In the genomic region with DNA sequence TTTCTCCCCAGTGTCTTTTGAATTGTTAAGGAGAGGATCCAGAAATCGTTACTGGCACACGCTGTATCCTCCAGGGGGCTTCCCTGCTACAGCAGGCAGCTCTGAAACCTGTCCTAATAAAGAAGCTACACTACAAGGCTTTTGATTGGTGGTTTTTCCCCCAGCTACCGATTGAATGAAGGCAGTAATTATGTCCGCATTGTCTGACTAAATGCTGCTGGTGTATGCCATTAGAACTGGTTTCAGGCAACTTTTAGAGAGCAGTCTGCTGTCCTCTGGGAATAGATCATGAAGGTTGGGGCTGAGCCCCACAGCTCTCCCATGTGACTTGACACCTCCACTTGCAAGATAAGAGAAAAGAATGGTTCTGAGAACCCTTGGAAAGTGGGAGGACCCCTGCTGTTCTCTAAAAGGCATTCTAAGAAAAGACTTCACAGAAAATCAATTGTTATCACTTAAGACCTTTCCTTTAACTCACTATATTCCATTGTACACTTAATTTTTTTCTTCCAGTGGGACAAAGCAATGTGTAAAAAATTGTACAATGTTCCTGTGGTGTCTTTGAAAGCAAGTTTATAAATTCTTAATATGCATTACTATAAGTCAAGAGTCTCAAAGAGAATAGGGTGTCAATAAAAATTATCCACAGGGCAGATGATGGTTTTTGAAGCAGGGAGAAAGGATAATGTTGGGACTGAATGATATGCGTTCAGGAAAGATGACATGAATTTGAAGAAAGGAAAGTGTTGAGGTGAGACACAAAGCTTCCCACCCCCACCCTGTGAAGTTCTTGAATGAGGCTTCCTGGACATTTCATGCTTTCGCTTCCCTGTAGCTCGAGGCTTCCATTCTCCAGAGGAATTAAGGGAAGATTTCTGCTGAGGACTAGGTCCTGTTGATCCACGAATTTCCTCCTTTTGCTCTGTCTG, we compare ENCODE assay signal across 12 cellular contexts. TPM values are rescaled to one million over a fixed set of nuclear protein-coding genes. Genes with fewer than 3 reads are reported as not detected.
DNase-seq lines count a peak whose midpoint lies in the region; ATAC-seq and TF ChIP-seq lines count a peak whose summit lies in the region.
"Had no signal": no experiment of that assay in that cellular context is flagged by ENCODE, and none has a peak within 500 bp of the region (broad histone marks: within the 10 kb centered on the region; RNA-seq: fewer than 3 reads in every experiment).

No MANE protein-coding gene starts in this region.

- no peak overlapping the region for H3K18ac ChIP-seq in neuronal stem cell (ENCODE audit: low read length)

- H3K4me1 Mint-ChIP-seq in effector memory CD8-positive, alpha-beta T cell (ENCODE audit: low read depth in 2 of 2) = no peaks in the 10 kb centered on the region
- H3K4me1 Mint-ChIP-seq: activated naive CD8-positive, alpha-beta T cell treated with anti-CD3 and anti-CD28 coated beads, Interleukin-2, amount 50 U/mL, for 24 hours; naive thymus-derived CD4-positive, alpha-beta T cell; T-helper 17 cell had no signal

- ATAC-seq in stimulated activated naive CD8-positive, alpha-beta T cell treated with anti-CD3 and anti-CD28 coated beads, Interleukin-15, Interleukin-2, amounts not matched to agents 100 U/mL and 50 U/mL, for 24 hours = no peak
- no peak for ATAC-seq in effector memory CD8-positive, alpha-beta T cell (replicated peaks)
- ATAC-seq: activated naive CD8-positive, alpha-beta T cell treated with anti-CD3 and anti-CD28 coated beads, Interleukin-2, amount 50 U/mL, for 24 hours; naive thymus-derived CD4-positive, alpha-beta T cell; T-helper 17 cell had no signal

- in situ Hi-C loops in brain microvascular endothelial cell (cut with HindIII; ENCODE audit: low pct_ligation_motif_present, low sequenced_read_pairs) = no loop called here

- peak overlapping the region; percentile 65 for H2AFZ ChIP-seq in neuronal stem cell (ENCODE audit: low read length)

- TF ChIP-seq CTCF in brain microvascular endothelial cell (IDR thresholded peaks at IDR 0.05; ENCODE audit: low read depth, low read length, missing control alignments) = peak; percentile 57

- no peak overlapping the region for H2BK12ac ChIP-seq in neuronal stem cell (ENCODE audit: low read length)

- H3K36me3 Mint-ChIP-seq in effector memory CD8-positive, alpha-beta T cell (ENCODE audit: insufficient read depth) = no peaks in the 10 kb centered on the region

- WGBS in neuronal stem cell (ENCODE audit: extremely low coverage in 2 of 2, insufficient read length in 2 of 2, insufficient replicate concordance in 1 of 2), 2 donors = no CpG with 5 or more reads among the region's 8 CpGs

- no peak overlapping the region for H2BK5ac ChIP-seq in neuronal stem cell (ENCODE audit: low read length)

- H3K79me1 ChIP-seq in neuronal stem cell (ENCODE audit: low read depth, low read length) = no peaks in the 10 kb centered on the region

- H4K91ac ChIP-seq in neuronal stem cell (ENCODE audit: low read depth, low read length, poor library complexity) = no peak overlapping the region

- H3K27me3 ChIP-seq in brain microvascular endothelial cell (replicated peaks) (no peaks in the 10 kb centered on the region), neuronal stem cell (ENCODE audit: control insufficient read depth in 3 of 3, insufficient read depth in 3 of 3, low read depth in 1 of 3, low read length in 3 of 3) (no peaks in the 10 kb centered on the region)

- no peak overlapping the region for H3K9ac ChIP-seq in neuronal stem cell (ENCODE audit: low read depth, low read length, poor library complexity)

- H3K4me2 ChIP-seq in neuronal stem cell (ENCODE audit: insufficient read depth, low read length, poor library complexity, severe bottlenecking) = no peak overlapping the region

- no peak overlapping the region for H3K14ac ChIP-seq in neuronal stem cell (ENCODE audit: low read length)

- H3K27ac ChIP-seq in brain microvascular endothelial cell (no peak overlapping the region), neuronal stem cell (replicated peaks; ENCODE audit: low read length) (peak overlapping the region; percentile 74)

- H3K4me3 Mint-ChIP-seq in effector memory CD8-positive, alpha-beta T cell = no peak overlapping the region
- H3K4me3 Mint-ChIP-seq: activated naive CD8-positive, alpha-beta T cell treated with anti-CD3 and anti-CD28 coated beads, Interleukin-2, amount 50 U/mL, for 24 hours; naive thymus-derived CD4-positive, alpha-beta T cell; T-helper 17 cell had no signal

- DNase-seq in NCI-H2171 treated with DMSO at 0.1 percent for 48 hours (lab: John Stamatoyannopoulos, UW) (peak; percentile 58), NCI-H2171 (lab: John Stamatoyannopoulos, UW) (no peak), NCI-H2107 treated with DMSO at 0.1 percent for 48 hours (lab: John Stamatoyannopoulos, UW; ENCODE audit: unreplicated experiment) (peak; percentile 89), brain microvascular endothelial cell (no peak), neuronal stem cell (ENCODE audit: low spot score) (peak; percentile 73), NCI-H2196 treated with DMSO at 0.1 percent for 48 hours (lab: John Stamatoyannopoulos, UW; ENCODE audit: unreplicated experiment) (no peak)
- no peak for DNase-seq in stimulated activated naive CD8-positive, alpha-beta T cell treated with anti-CD3 and anti-CD28 coated beads, Interleukin-15, Interleukin-2, amounts not matched to agents 100 U/mL and 50 U/mL, for 24 hours
- DNase-seq in effector memory CD8-positive, alpha-beta T cell = no peak
- DNase-seq: activated naive CD8-positive, alpha-beta T cell treated with anti-CD3 and anti-CD28 coated beads, Interleukin-2, amount 50 U/mL, for 24 hours; DMS53; naive thymus-derived CD4-positive, alpha-beta T cell; T-helper 17 cell had no signal

- no peak overlapping the region for H3K4ac ChIP-seq in neuronal stem cell (ENCODE audit: low read length)

- no peak overlapping the region for H2BK15ac ChIP-seq in neuronal stem cell (ENCODE audit: low read length)

- no peak overlapping the region for H2AK5ac ChIP-seq in neuronal stem cell (ENCODE audit: low read depth, low read length)

- peaks cover 8 to 36% of the 10 kb centered on the region in 2 donors for H3K27me3 Mint-ChIP-seq in effector memory CD8-positive, alpha-beta T cell
- H3K27me3 Mint-ChIP-seq: activated naive CD8-positive, alpha-beta T cell treated with anti-CD3 and anti-CD28 coated beads, Interleukin-2, amount 50 U/mL, for 24 hours had no signal

- no peak overlapping the region for H4K8ac ChIP-seq in neuronal stem cell (ENCODE audit: low read depth, low read length)

- H3K9me3 ChIP-seq in neuronal stem cell (replicated peaks in 1 of 2; ENCODE audit: control insufficient read depth in 2 of 2, insufficient read depth in 1 of 2, low read depth in 1 of 2, low read length in 2 of 2) = no peaks in the 10 kb centered on the region

- H3K4me1 ChIP-seq in neuronal stem cell (ENCODE audit: control insufficient read depth in 2 of 2, insufficient read depth in 1 of 2, low read depth in 1 of 2, low read length in 2 of 2) = peaks cover 8% of the 10 kb centered on the region in 2 donors

- H3K27ac Mint-ChIP-seq in effector memory CD8-positive, alpha-beta T cell = no peak overlapping the region
- H3K27ac Mint-ChIP-seq: activated naive CD8-positive, alpha-beta T cell treated with anti-CD3 and anti-CD28 coated beads, Interleukin-2, amount 50 U/mL, for 24 hours; naive thymus-derived CD4-positive, alpha-beta T cell; T-helper 17 cell had no signal

- H3K4me3 ChIP-seq in brain microvascular endothelial cell (ENCODE audit: low read depth, low read length) = no peak overlapping the region
- H3K4me3 ChIP-seq in neuronal stem cell (ENCODE audit: low read length in 2 of 2) = no peak overlapping the region

- H3K23ac ChIP-seq in neuronal stem cell (ENCODE audit: low read depth, low read length, poor library complexity) = no peak overlapping the region

- H3K9me3 Mint-ChIP-seq in effector memory CD8-positive, alpha-beta T cell = peaks cover 0 to 3% of the 10 kb centered on the region in 2 donors

- H3K36me3 ChIP-seq in brain microvascular endothelial cell (replicated peaks) (no peaks in the 10 kb centered on the region), neuronal stem cell (replicated peaks in 1 of 2; ENCODE audit: control insufficient read depth in 2 of 2, insufficient read depth in 2 of 2, low read length in 2 of 2) (peaks cover 0 to 2% of the 10 kb centered on the region in 2 donors)

- no peak overlapping the region for H2BK120ac ChIP-seq in neuronal stem cell (ENCODE audit: low read depth, low read length)

RNA-seq across cellular contexts. Expression of a gene that starts 53.0 kb away (rescaled TPM):
- 0.07 TPM for polyA plus RNA-seq in neuronal stem cell (2013, experiment 1 of 2)
- not detected for polyA plus RNA-seq in neuronal stem cell (2013, experiment 2 of 2)
- polyA plus RNA-seq: naive thymus-derived CD4-positive, alpha-beta T cell had no signal

Comparison
In these comparisons a context has a peak if more than half of its experiments do, and no peak if none do; other contexts are left out.
1. DNase-seq: peak in NCI-H2171 treated with DMSO at 0.1 percent for 48 hours (single experiment), NCI-H2107 treated with DMSO at 0.1 percent for 48 hours (single experiment) and neuronal stem cell (single experiment); none in NCI-H2171 (single experiment), brain microvascular endothelial cell (single experiment), stimulated activated naive CD8-positive, alpha-beta T cell treated with anti-CD3 and anti-CD28 coated beads, Interleukin-15, Interleukin-2, amounts not matched to agents 100 U/mL and 50 U/mL, for 24 hours (single experiment), effector memory CD8-positive, alpha-beta T cell (0 of 3) and NCI-H2196 treated with DMSO at 0.1 percent for 48 hours (single experiment).